8 cellular contexts compared by ENCODE assay signal in genomic region chrX:102950908-102951866, GRCh38. TPM values are rescaled to one million over a fixed set of nuclear protein-coding genes. Genes with fewer than 3 reads are reported as not detected.
A peak's percentile ranks its signal among the peaks of the same experiment; 100 is the strongest.
DNase-seq lines count a peak whose midpoint lies in the region; ATAC-seq and TF ChIP-seq lines count a peak whose summit lies in the region.

No MANE protein-coding gene starts in this region.

- no peaks in the 10 kb centered on the region for H3K36me3 ChIP-seq in right lobe of liver

- TF ChIP-seq POLR2A in right lobe of liver (IDR thresholded peaks at IDR 0.05) = no peak

- H3K27ac ChIP-seq in coronary artery = no peak overlapping the region
- no peak overlapping the region for H3K27ac ChIP-seq in right lobe of liver

- peaks cover 4% of the 10 kb centered on the region for H3K27me3 Mint-ChIP-seq in activated CD4-positive, alpha-beta T cell treated with anti-CD3 and anti-CD28 coated beads for 36 hours

- POLR2A ChIA-PET in activated CD4-positive, alpha-beta T cell treated with anti-CD3 and anti-CD28 coated beads for 36 hours (lab: Charles Lee) = no interaction called here

- peak overlapping the region; percentile 59 for H3K4me3 Mint-ChIP-seq in activated CD4-positive, alpha-beta T cell treated with anti-CD3 and anti-CD28 coated beads for 36 hours

- CTCF ChIA-PET in activated CD4-positive, alpha-beta T cell treated with anti-CD3 and anti-CD28 coated beads for 36 hours (lab: Charles Lee) = interaction anchor here (0.6 to 2.5 kb wide), 18 partner anchors 9 to 1282 kb away, joined by 3 to 28 read pairs (median 4); partner anchors contain the start of gene RAB40AL

- intact Hi-C loops in activated CD4-positive, alpha-beta T cell treated with anti-CD3 and anti-CD28 coated beads for 36 hours (cut with DNase I, micrococcal nuclease) = loop anchor here (1.0 kb wide), 2 partner anchors 207 to 225 kb away; no protein-coding TSS in a partner anchor
- intact Hi-C loops in right lobe of liver (cut with DNase I) = loop anchor here in 1 of 2 donors (10.0 kb wide), 1 partner anchor 204 kb away; no protein-coding TSS in a partner anchor

- H3K9me3 Mint-ChIP-seq in activated CD4-positive, alpha-beta T cell treated with anti-CD3 and anti-CD28 coated beads for 36 hours (ENCODE audit: low read depth) = no peaks in the 10 kb centered on the region

- no peaks in the 10 kb centered on the region for H3K27me3 ChIP-seq in right lobe of liver

- H3K4me1 Mint-ChIP-seq in activated CD4-positive, alpha-beta T cell treated with anti-CD3 and anti-CD28 coated beads for 36 hours = peaks cover 4% of the 10 kb centered on the region

- ATAC-seq in HG03108 (IDR thresholded peaks at IDR 0.05; ENCODE audit: unreplicated experiment) (peak; percentile 65), right lobe of liver (peak; percentile 76 to 87 (median 82))
- ATAC-seq in activated CD4-positive, alpha-beta T cell treated with anti-CD3 and anti-CD28 coated beads for 36 hours = peak; percentile 61

- DNase-seq in activated gamma-delta T cell treated with Interleukin-2 at 50 U/mL for 16 hours = peak; percentile 48
- DNase-seq in activated gamma-delta T cell (lab: John Stamatoyannopoulos, UW) = no peak
- DNase-seq in NCI-H446 treated with DMSO at 0.1 percent for 48 hours (lab: John Stamatoyannopoulos, UW) = peak; percentile 0
- DNase-seq in activated CD4-positive, alpha-beta T cell treated with anti-CD3 and anti-CD28 coated beads for 36 hours = peak; percentile 69
- DNase-seq in coronary artery (ENCODE audit: low spot score) = no peak
- DNase-seq in right lobe of liver = peak in 1 of 3 donors; percentile 46
- DNase-seq in stimulated activated CD8-positive, alpha-beta memory T cell treated with anti-CD3 and anti-CD28 coated beads, Interleukin-15, amount 100 ng/mL, for 24 hours (ENCODE audit: low read depth) = peak; percentile 19

- 10% methylated on average over 14 of the region's 14 CpGs for WGBS in right lobe of liver (ENCODE audit: insufficient coverage, low coverage, low lambda C conversion rate, missing lambda C conversion rate)

- no peaks in the 10 kb centered on the region for H3K36me3 Mint-ChIP-seq in activated CD4-positive, alpha-beta T cell treated with anti-CD3 and anti-CD28 coated beads for 36 hours (ENCODE audit: low read depth)

- H3K27ac Mint-ChIP-seq in activated CD4-positive, alpha-beta T cell treated with anti-CD3 and anti-CD28 coated beads for 36 hours = no peak overlapping the region

- no peaks in the 10 kb centered on the region for H3K4me1 ChIP-seq in right lobe of liver

- H3K4me3 ChIP-seq in coronary artery (peak overlapping the region; percentile 54), right lobe of liver (peak overlapping the region in 1 of 3 donors; percentile 9)

- no peaks in the 10 kb centered on the region for H3K9me3 ChIP-seq in right lobe of liver

- peak; percentile 34 for TF ChIP-seq CTCF in coronary artery (IDR thresholded peaks at IDR 0.05)
- TF ChIP-seq CTCF in right lobe of liver (IDR thresholded peaks at IDR 0.05) = peak; percentile 41 to 61 (median 56)

RNA-seq across cellular contexts. Expression of gene RAB40AL, which starts 14.1 kb away (rescaled TPM):
- not detected for total RNA-seq in activated CD4-positive, alpha-beta T cell treated with anti-CD3 and anti-CD28 coated beads for 36 hours
- under 1 TPM; 0.25 to 0.64 (median 0.41) TPM for total RNA-seq in right lobe of liver

Comparison
In these comparisons a context has a peak if more than half of its experiments do, and no peak if none do; other contexts are left out.
1. DNase-seq: peak in activated gamma-delta T cell treated with Interleukin-2 at 50 U/mL for 16 hours (single experiment), NCI-H446 treated with DMSO at 0.1 percent for 48 hours (single experiment), activated CD4-positive, alpha-beta T cell treated with anti-CD3 and anti-CD28 coated beads for 36 hours (single experiment) and stimulated activated CD8-positive, alpha-beta memory T cell treated with anti-CD3 and anti-CD28 coated beads, Interleukin-15, amount 100 ng/mL, for 24 hours (single experiment); none in activated gamma-delta T cell (single experiment) and coronary artery (single experiment).
2. Peak in every context shown above with its lines, with median percentiles within 50 percentile points of each other: ATAC-seq.